ENCODE assay signal across 18 cellular contexts in the genomic region with DNA sequence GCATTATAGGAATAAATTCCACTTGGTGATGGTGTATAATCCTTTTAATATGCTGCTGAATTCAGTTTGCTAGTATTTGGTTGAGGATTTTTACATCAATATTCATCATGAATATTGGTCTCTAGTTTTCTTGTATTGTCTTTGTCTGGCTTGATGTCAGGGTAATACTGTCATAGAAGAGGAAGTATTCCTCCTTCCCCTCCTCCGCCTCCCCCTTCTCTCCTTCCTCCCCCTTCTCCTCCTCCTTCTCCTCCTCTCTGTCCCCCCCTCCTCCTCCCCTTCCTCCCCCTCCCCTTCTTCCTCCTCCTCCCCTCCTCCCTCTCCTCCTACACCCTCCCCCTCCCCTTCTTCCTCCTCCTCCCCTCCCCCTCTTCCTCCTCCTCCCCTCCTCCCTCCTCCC.
"Had no signal": no experiment of that assay in that cellular context is flagged by ENCODE, and none has a peak within 500 bp of the region (broad histone marks: within the 10 kb centered on the region; RNA-seq: fewer than 3 reads in every experiment).

No MANE protein-coding gene starts in this region.

- H3K27me3 Mint-ChIP-seq: progenitor cell of endocrine pancreas, type B pancreatic cell had no signal

- H3K36me3 Mint-ChIP-seq: activated naive CD4-positive, alpha-beta T cell treated with anti-CD3 and anti-CD28 coated beads, Interleukin-2, amount 50 U/mL, for 72 hours had no signal

- H3K36me3 ChIP-seq: ascending aorta, brain microvascular endothelial cell, lower lobe of right lung, spleen, thoracic aorta, vagina had no signal

- H3K9me3 Mint-ChIP-seq: activated naive CD4-positive, alpha-beta T cell treated with anti-CD3 and anti-CD28 coated beads, Interleukin-2, amount 50 U/mL, for 72 hours; type B pancreatic cell had no signal

- H3K4me1 ChIP-seq: ascending aorta, foreskin keratinocyte had no signal

- H3K27ac Mint-ChIP-seq: activated naive CD4-positive, alpha-beta T cell treated with anti-CD3 and anti-CD28 coated beads, Interleukin-2, amount 50 U/mL, for 72 hours; progenitor cell of endocrine pancreas; type B pancreatic cell had no signal

- ATAC-seq: activated naive CD4-positive, alpha-beta T cell treated with anti-CD3 and anti-CD28 coated beads, Interleukin-2, amount 50 U/mL, for 72 hours; foreskin keratinocyte; lower lobe of right lung; naive thymus-derived CD4-positive, alpha-beta T cell had no signal

- DNase-seq: activated T-cell treated with anti-CD3 and anti-CD28 coated beads, Interleukin-2, amount 50 U/mL, for 1 hour; brain microvascular endothelial cell; caudate nucleus; effector memory CD4-positive, alpha-beta T cell; foreskin keratinocyte; kidney; lower lobe of right lung; naive thymus-derived CD4-positive, alpha-beta T cell; spleen; stimulated activated CD4-positive, alpha-beta T cell treated with anti-CD3 and anti-CD28 coated beads, Interleukin-4, amount 100 ng/mL, for 1 hour; stimulated activated naive CD4-positive, alpha-beta T cell treated with Interleukin-2 at 50 U/mL for 16 hours had no signal

- H3K4me3 ChIP-seq: ascending aorta, lower lobe of right lung, spleen, thoracic aorta, vagina had no signal

- H3K4me3 Mint-ChIP-seq: naive thymus-derived CD4-positive, alpha-beta T cell; neural crest cell; type B pancreatic cell had no signal

- H3K27me3 ChIP-seq: ascending aorta, brain microvascular endothelial cell, foreskin keratinocyte, spleen, vagina had no signal

- H3K9me3 ChIP-seq: ascending aorta, lower lobe of right lung, thoracic aorta, vagina had no signal

- H3K27ac ChIP-seq: ascending aorta, brain microvascular endothelial cell, foreskin keratinocyte, lower lobe of right lung, spleen, thoracic aorta, vagina had no signal
